Comparison of ENCODE assay signal across 16 cellular contexts in the genomic region with DNA sequence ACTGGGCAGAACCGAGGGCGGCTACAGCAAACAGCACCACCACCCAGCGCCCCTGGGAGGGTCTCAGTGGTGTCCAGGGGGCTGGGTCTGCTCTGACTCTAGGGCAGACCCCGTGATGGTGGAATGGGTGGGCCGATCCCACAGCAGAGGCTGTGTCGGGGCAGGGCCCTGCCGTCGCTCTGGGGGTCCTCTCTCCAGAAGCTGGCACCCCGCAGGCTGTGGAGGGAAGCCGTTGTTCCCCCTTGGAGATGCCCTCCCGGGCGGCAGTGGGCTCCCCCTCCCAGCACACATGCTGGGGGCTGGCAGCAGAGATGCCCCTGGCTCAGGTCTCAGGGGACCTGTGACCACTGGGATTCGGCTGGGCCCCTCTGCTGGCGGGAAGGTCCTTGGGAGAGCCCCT. TPM values are rescaled to one million over a fixed set of nuclear protein-coding genes. Genes with fewer than 3 reads are reported as not detected.
DNase-seq lines count a peak whose midpoint lies in the region; ATAC-seq and TF ChIP-seq lines count a peak whose summit lies in the region.
"Had no signal": no experiment of that assay in that cellular context is flagged by ENCODE, and none has a peak within 500 bp of the region (broad histone marks: within the 10 kb centered on the region; RNA-seq: fewer than 3 reads in every experiment).

No MANE protein-coding gene starts in this region.

- H3K4me1 Mint-ChIP-seq in activated CD8-positive, alpha-beta T cell treated with anti-CD3 and anti-CD28 coated beads, Interleukin-2, amount 10 ng/mL, durations not matched to agents 7 days and 5 days (ENCODE audit: low read depth) = peaks cover 20% of the 10 kb centered on the region
- peaks cover 14% of the 10 kb centered on the region for H3K4me1 Mint-ChIP-seq in activated CD8-positive, alpha-beta T cell treated with anti-CD3 and anti-CD28 coated beads for 36 hours (ENCODE audit: low read depth)
- peaks cover 7 to 21% of the 10 kb centered on the region in 2 donors for H3K4me1 Mint-ChIP-seq in stimulated activated naive B cell treated with anti-CD40 and anti-IgM and Interleukin-4, amounts not matched to agents 10 μg/mL and 1 μg/mL and 100 μg/mL, for 72 hours

- CTCF ChIA-PET in activated CD8-positive, alpha-beta T cell treated with anti-CD3 and anti-CD28 coated beads, Interleukin-2, amount 10 ng/mL, durations not matched to agents 7 days and 5 days (lab: Charles Lee) = no interaction called here
- CTCF ChIA-PET in activated CD8-positive, alpha-beta T cell treated with anti-CD3 and anti-CD28 coated beads for 36 hours (lab: Charles Lee) = no interaction called here
- CTCF ChIA-PET in PC-9 (lab: Charles Lee) = interaction anchor here (0.6 kb wide), 1 partner anchor 111 kb away, joined by 3 read pairs; no protein-coding TSS in a partner anchor

- DNase-seq in activated CD8-positive, alpha-beta T cell treated with anti-CD3 and anti-CD28 coated beads, Interleukin-2, amount 10 ng/mL, durations not matched to agents 7 days and 5 days = no peak
- no peak for DNase-seq in activated CD8-positive, alpha-beta T cell treated with anti-CD3 and anti-CD28 coated beads for 36 hours
- DNase-seq in PC-9 (no peak), putamen (ENCODE audit: low spot score) (no peak), left ventricle myocardium superior (no peak)
- no peak for DNase-seq in stimulated activated naive B cell treated with anti-CD40 and anti-IgM and Interleukin-4, amounts not matched to agents 10 μg/mL and 1 μg/mL and 100 μg/mL, for 72 hours
- DNase-seq: KBM-7; midbrain; NCI-H2029 treated with DMSO at 0.1 percent for 48 hours; NCI-H524; SHP77 treated with DMSO at 0.1 percent for 48 hours; stimulated activated naive CD4-positive, alpha-beta T cell treated with Interleukin-2 at 50 U/mL for 16 hours had no signal

- no peaks in the 10 kb centered on the region for H3K9me2 ChIP-seq in PC-9 (ENCODE audit: insufficient read depth)

- TF ChIP-seq CTCF in activated CD8-positive, alpha-beta T cell treated with anti-CD3 and anti-CD28 coated beads for 36 hours (IDR thresholded peaks at IDR 0.05) = no peak
- no peak for TF ChIP-seq CTCF in PC-9 (conservative IDR thresholded peaks at IDR 0.05)
- no peak for TF ChIP-seq CTCF in gastroesophageal sphincter (IDR thresholded peaks at IDR 0.05)

- H3K27me3 ChIP-seq in PC-9 (ENCODE audit: insufficient read depth, low read depth) = no peaks in the 10 kb centered on the region
- no peaks in the 10 kb centered on the region for H3K27me3 ChIP-seq in gastroesophageal sphincter

- no peaks in the 10 kb centered on the region for H3K27me3 Mint-ChIP-seq in activated CD8-positive, alpha-beta T cell treated with anti-CD3 and anti-CD28 coated beads, Interleukin-2, amount 10 ng/mL, durations not matched to agents 7 days and 5 days (ENCODE audit: low read depth)
- no peaks in the 10 kb centered on the region for H3K27me3 Mint-ChIP-seq in activated CD8-positive, alpha-beta T cell treated with anti-CD3 and anti-CD28 coated beads for 36 hours
- H3K27me3 Mint-ChIP-seq in stimulated activated naive B cell treated with anti-CD40 and anti-IgM and Interleukin-4, amounts not matched to agents 10 μg/mL and 1 μg/mL and 100 μg/mL, for 72 hours = no peaks in the 10 kb centered on the region
- H3K27me3 Mint-ChIP-seq: type B pancreatic cell had no signal

- H4K20me1 ChIP-seq in PC-9 (ENCODE audit: insufficient read depth) = no peaks in the 10 kb centered on the region

- H3K9me3 Mint-ChIP-seq in activated CD8-positive, alpha-beta T cell treated with anti-CD3 and anti-CD28 coated beads, Interleukin-2, amount 10 ng/mL, durations not matched to agents 7 days and 5 days (ENCODE audit: insufficient read depth) = no peaks in the 10 kb centered on the region
- H3K9me3 Mint-ChIP-seq in activated CD8-positive, alpha-beta T cell treated with anti-CD3 and anti-CD28 coated beads for 36 hours = no peaks in the 10 kb centered on the region
- no peaks in the 10 kb centered on the region for H3K9me3 Mint-ChIP-seq in stimulated activated naive B cell treated with anti-CD40 and anti-IgM and Interleukin-4, amounts not matched to agents 10 μg/mL and 1 μg/mL and 100 μg/mL, for 72 hours
- H3K9me3 Mint-ChIP-seq: neural crest cell, type B pancreatic cell had no signal

- intact Hi-C loops in activated CD8-positive, alpha-beta T cell treated with anti-CD3 and anti-CD28 coated beads for 36 hours (cut with micrococcal nuclease) = no loop called here
- intact Hi-C loops in PC-9 (cut with micrococcal nuclease; ENCODE audit: unreplicated experiment) (loop anchor here (10.0 kb wide), 2 partner anchors 75 to 235 kb away; a partner anchor contains a TSS), left ventricle myocardium superior (cut with micrococcal nuclease) (no loop called here)

- H3K27ac ChIP-seq in PC-9 (no peak overlapping the region), gastroesophageal sphincter (peak overlapping the region in 3 of 4 donors; percentile 41 to 89 (median 69))

- peak overlapping the region; percentile 82 for H3K27ac Mint-ChIP-seq in activated CD8-positive, alpha-beta T cell treated with anti-CD3 and anti-CD28 coated beads, Interleukin-2, amount 10 ng/mL, durations not matched to agents 7 days and 5 days
- H3K27ac Mint-ChIP-seq in activated CD8-positive, alpha-beta T cell treated with anti-CD3 and anti-CD28 coated beads for 36 hours = no peak overlapping the region
- H3K27ac Mint-ChIP-seq in stimulated activated naive B cell treated with anti-CD40 and anti-IgM and Interleukin-4, amounts not matched to agents 10 μg/mL and 1 μg/mL and 100 μg/mL, for 72 hours = peak overlapping the region; percentile 93
- H3K27ac Mint-ChIP-seq: type B pancreatic cell had no signal

- no peaks in the 10 kb centered on the region for H3K79me2 ChIP-seq in PC-9 (ENCODE audit: low read depth)

- ATAC-seq in activated CD8-positive, alpha-beta T cell treated with anti-CD3 and anti-CD28 coated beads, Interleukin-2, amount 10 ng/mL, durations not matched to agents 7 days and 5 days = no peak
- ATAC-seq in activated CD8-positive, alpha-beta T cell treated with anti-CD3 and anti-CD28 coated beads for 36 hours = no peak
- ATAC-seq in gastroesophageal sphincter (no peak), left ventricle myocardium superior (no peak), HG02840 (IDR thresholded peaks at IDR 0.05; ENCODE audit: low FRiP score, unreplicated experiment) (no peak)
- no peak for ATAC-seq in stimulated activated naive B cell treated with anti-CD40 and anti-IgM and Interleukin-4, amounts not matched to agents 10 μg/mL and 1 μg/mL and 100 μg/mL, for 72 hours (replicated peaks)

- peaks cover 13% of the 10 kb centered on the region for H3K4me1 ChIP-seq in PC-9 (replicated peaks; ENCODE audit: insufficient read depth)
- peaks cover 0 to 35% (median 4%) of the 10 kb centered on the region in 3 donors for H3K4me1 ChIP-seq in gastroesophageal sphincter

- H2AFZ ChIP-seq in PC-9 = no peak overlapping the region

- TSS peak; percentile 87 for BruUV-seq in PC-9 (replicated peaks; lab: Mats Ljungman, UMichigan)

- peaks cover 4% of the 10 kb centered on the region; the same call in 1 of the 2 replicates for H3F3A ChIP-seq in PC-9 (ENCODE audit: insufficient read depth, low read depth)

- H3K36me3 Mint-ChIP-seq in activated CD8-positive, alpha-beta T cell treated with anti-CD3 and anti-CD28 coated beads, Interleukin-2, amount 10 ng/mL, durations not matched to agents 7 days and 5 days (ENCODE audit: low read depth) = peaks cover 15% of the 10 kb centered on the region
- peaks cover 11% of the 10 kb centered on the region for H3K36me3 Mint-ChIP-seq in activated CD8-positive, alpha-beta T cell treated with anti-CD3 and anti-CD28 coated beads for 36 hours (ENCODE audit: low read depth)
- peaks cover 52 to 57% of the 10 kb centered on the region in 2 donors for H3K36me3 Mint-ChIP-seq in stimulated activated naive B cell treated with anti-CD40 and anti-IgM and Interleukin-4, amounts not matched to agents 10 μg/mL and 1 μg/mL and 100 μg/mL, for 72 hours

- H3K4me3 ChIP-seq in PC-9 (no peak overlapping the region), gastroesophageal sphincter (no peak overlapping the region)

- no CpG with 5 or more reads among the region's 14 CpGs for WGBS in gastroesophageal sphincter (ENCODE audit: low coverage in 1 of 2), 2 donors

- POLR2A ChIA-PET in activated CD8-positive, alpha-beta T cell treated with anti-CD3 and anti-CD28 coated beads, Interleukin-2, amount 10 ng/mL, durations not matched to agents 7 days and 5 days (lab: Charles Lee) = no interaction called here
- POLR2A ChIA-PET in activated CD8-positive, alpha-beta T cell treated with anti-CD3 and anti-CD28 coated beads for 36 hours (lab: Charles Lee) = interaction anchor here (1.4 kb wide), 1 partner anchor 31 kb away, joined by 3 read pairs; a partner anchor contains a TSS
- POLR2A ChIA-PET in PC-9 (lab: Charles Lee; ENCODE audit: unreplicated experiment) = interaction anchor here (0.7 kb wide), 1 partner anchor 32 kb away, joined by 7 read pairs; no protein-coding TSS in a partner anchor

- H3K36me3 ChIP-seq in PC-9 (ENCODE audit: low read depth) (no peaks in the 10 kb centered on the region), gastroesophageal sphincter (peaks cover 0 to 81% of the 10 kb centered on the region in 2 donors)

- TF ChIP-seq EP300 in gastroesophageal sphincter (IDR thresholded peaks at IDR 0.05) = no peak

- no peak overlapping the region for H3K4me3 Mint-ChIP-seq in activated CD8-positive, alpha-beta T cell treated with anti-CD3 and anti-CD28 coated beads, Interleukin-2, amount 10 ng/mL, durations not matched to agents 7 days and 5 days
- H3K4me3 Mint-ChIP-seq in activated CD8-positive, alpha-beta T cell treated with anti-CD3 and anti-CD28 coated beads for 36 hours = no peak overlapping the region
- H3K4me3 Mint-ChIP-seq in stimulated activated naive B cell treated with anti-CD40 and anti-IgM and Interleukin-4, amounts not matched to agents 10 μg/mL and 1 μg/mL and 100 μg/mL, for 72 hours = no peak overlapping the region
- H3K4me3 Mint-ChIP-seq: neural crest cell, type B pancreatic cell had no signal

- H3K4me2 ChIP-seq in PC-9 = peak overlapping the region; percentile 35

- H3K9me3 ChIP-seq in PC-9 (ENCODE audit: insufficient read depth, low read depth) = no peaks in the 10 kb centered on the region
- H3K9me3 ChIP-seq in gastroesophageal sphincter = no peaks in the 10 kb centered on the region

- no peak for TF ChIP-seq POLR2A in gastroesophageal sphincter (IDR thresholded peaks at IDR 0.05)

RNA-seq across cellular contexts. Expression of a gene that starts 31.2 kb away (rescaled TPM):
- total RNA-seq in activated CD8-positive, alpha-beta T cell treated with anti-CD3 and anti-CD28 coated beads, Interleukin-2, amount 10 ng/mL, durations not matched to agents 7 days and 5 days = 10 to 100 TPM; 19.1 to 21.2 TPM
- total RNA-seq in activated CD8-positive, alpha-beta T cell treated with anti-CD3 and anti-CD28 coated beads for 36 hours = 10 to 100 TPM; 16.0 to 17.0 TPM
- total RNA-seq in PC-9 (2021) (24.8 and 26.4 TPM in 2 replicates), gastroesophageal sphincter (10 to 100 TPM; 16.8 to 33.8 (median 28.3) TPM), left ventricle myocardium superior (7.9 TPM)
